ENCODE assay signal across 13 cellular contexts in genomic region chr6:52534966-52535390, GRCh38. TPM values are rescaled to one million over a fixed set of nuclear protein-coding genes. Genes with fewer than 3 reads are reported as not detected.
DNase-seq lines count a peak whose midpoint lies in the region; ATAC-seq, FAIRE-seq and TF ChIP-seq lines count a peak whose summit lies in the region.
"Had no signal": no experiment of that assay in that cellular context is flagged by ENCODE, and none has a peak within 500 bp of the region (broad histone marks: within the 10 kb centered on the region; RNA-seq: fewer than 3 reads in every experiment).

No MANE protein-coding gene starts in this region.

- H3K27me3 Mint-ChIP-seq in CD4-positive, alpha-beta T cell, result no peaks in the 10 kb centered on the region

- H3K27ac Mint-ChIP-seq in CD4-positive, alpha-beta T cell, result no peak overlapping the region

- TF ChIP-seq POLR2A in GM12878 (IDR thresholded peaks at IDR 0.05; ENCODE audit: low read depth, low read length), result no peak

- H3K36me3 Mint-ChIP-seq in CD4-positive, alpha-beta T cell (ENCODE audit: low read depth), result peaks cover 18% of the 10 kb centered on the region

- no peaks in the 10 kb centered on the region for H3K9me3 Mint-ChIP-seq in CD4-positive, alpha-beta T cell
- H3K9me3 Mint-ChIP-seq: CD14-positive monocyte had no signal

- in situ Hi-C loops in GM12878 (cut with MboI), result no loop called here

- peak overlapping the region; percentile 39 for H3K4me3 ChIP-seq in KMS-11 (IDR thresholded peaks at IDR 0.05; ENCODE audit: insufficient read depth, low read depth, low read length)
- no peak overlapping the region for H3K4me3 ChIP-seq in GM12878
- H3K4me3 ChIP-seq: lung had no signal

- TF ChIP-seq RAD21 in GM12878 (IDR thresholded peaks at IDR 0.05; ENCODE audit: insufficient read depth, low read depth, low read length), result no peak

- no TSS peak for BruUV-seq in GM12878 (replicated peaks; lab: Mats Ljungman, UMichigan)

- peak overlapping the region; percentile 90 for H3K4me2 ChIP-seq in KMS-11
- peak overlapping the region; percentile 95 for H3K4me2 ChIP-seq in GM12878 (ENCODE audit: control insufficient read depth, insufficient read depth)

- peak overlapping the region; percentile 43; the same call in 1 of the 2 replicates for H3K9ac ChIP-seq in KMS-11
- no peak overlapping the region for H3K9ac ChIP-seq in GM12878 (ENCODE audit: control insufficient read depth, insufficient read depth, low read length)

- H3K27me3 ChIP-seq in CD4-positive, alpha-beta T cell (ENCODE audit: control insufficient read depth, insufficient read depth, low read length), result no peaks in the 10 kb centered on the region
- H3K27me3 ChIP-seq in KMS-11 (ENCODE audit: insufficient read depth, low read depth), result no peaks in the 10 kb centered on the region
- no peaks in the 10 kb centered on the region for H3K27me3 ChIP-seq in GM12878 (replicated peaks in 1 of 2; ENCODE audit: control insufficient read depth in 2 of 2, insufficient read depth in 2 of 2, low read length in 1 of 2)

- intact Hi-C loops in CD4-positive, alpha-beta T cell (cut with DNase I, micrococcal nuclease), result no loop called here
- intact Hi-C loops in GM12878 (cut with micrococcal nuclease; ENCODE audit: unreplicated experiment) (no loop called here), head of caudate nucleus (cut with DNase I) (no loop called here)

- H3K27ac ChIP-seq in CD4-positive, alpha-beta T cell (ENCODE audit: low read depth, low read length), result no peak overlapping the region
- peak overlapping the region; percentile 94 for H3K27ac ChIP-seq in KMS-11
- H3K27ac ChIP-seq in GM12878 (ENCODE audit: control insufficient read depth, insufficient read depth), result peak overlapping the region; percentile 85; the same call in 1 of the 2 replicates
- H3K27ac ChIP-seq: HL-60 had no signal

- TF ChIP-seq CTCF in CD4-positive, alpha-beta T cell (IDR thresholded peaks at IDR 0.05), result no peak
- TF ChIP-seq CTCF in KMS-11 (conservative IDR thresholded peaks at IDR 0.05; ENCODE audit: low read depth, low read length) (no peak), GM12878 (IDR thresholded peaks at IDR 0.05 in 2 of 3, conservative IDR thresholded peaks at IDR 0.05 in 1 of 3; ENCODE audit: control insufficient read depth in 2 of 3, extremely low read depth in 1 of 3, insufficient read depth in 1 of 3, low read depth in 3 of 3, low read length in 3 of 3) (no peak)

- RAD21 ChIA-PET in GM12878 (lab: Charles Lee; ENCODE audit: unreplicated experiment), result interaction anchor here (0.7 to 3.6 kb wide), 9 partner anchors 17 to 250 kb away, joined by 3 to 22 read pairs (median 6); partner anchors contain the start of genes MCM3 and TRAM2

- POLR2A ChIA-PET in CD4-positive, alpha-beta T cell (lab: Charles Lee), result no interaction called here
- POLR2A ChIA-PET in GM12878 (lab: Charles Lee), result interaction anchor here (0.6 to 1.8 kb wide), 5 partner anchors 12 to 116 kb away, joined by 3 to 5 read pairs (median 4); partner anchors contain the start of gene EFHC1
- POLR2A ChIA-PET in HEK293T (lab: Yijun Ruan, JAX), result no interaction called here

- no peak overlapping the region for H3K4me3 Mint-ChIP-seq in CD4-positive, alpha-beta T cell
- H3K4me3 Mint-ChIP-seq: CD14-positive monocyte had no signal

- H3K4me1 ChIP-seq in KMS-11 (ENCODE audit: low read depth, poor library complexity, severe bottlenecking), result peaks cover 100% of the 10 kb centered on the region
- H3K4me1 ChIP-seq in GM12878 (ENCODE audit: control insufficient read depth, insufficient read depth, low read length), result peaks cover 42% of the 10 kb centered on the region

- no peaks in the 10 kb centered on the region for H3K9me3 ChIP-seq in CD4-positive, alpha-beta T cell (ENCODE audit: control insufficient read depth, low read length)
- H3K9me3 ChIP-seq in GM12878 (replicated peaks; ENCODE audit: control insufficient read depth, insufficient read depth, low read length), result no peaks in the 10 kb centered on the region

- 3% methylated on average over 3 of the region's 3 CpGs for WGBS in GM12878 (ENCODE audit: insufficient coverage, insufficient replicate concordance, low lambda C conversion rate, missing lambda C conversion rate)

- H3K79me2 ChIP-seq in KMS-11 (ENCODE audit: insufficient read depth, low read depth) (peaks cover 77% of the 10 kb centered on the region), GM12878 (ENCODE audit: control insufficient read depth, insufficient read depth, low read length) (peaks cover 7% of the 10 kb centered on the region)

- DNase-seq in CD4-positive, alpha-beta T cell, result no peak
- DNase-seq in GM12878 (ENCODE audit: low read depth, low spot score) (peak; percentile 33), HEK293T (ENCODE audit: extremely low spot score) (no peak), activated gamma-delta T cell (lab: John Stamatoyannopoulos, UW) (no peak), head of caudate nucleus (no peak), NCI-H446 treated with DMSO at 0.1 percent for 48 hours (lab: John Stamatoyannopoulos, UW) (no peak)
- DNase-seq: H7, NCI-H2029 treated with DMSO at 0.1 percent for 48 hours had no signal

- FAIRE-seq in GM12878 (lab: Jason Lieb, UNC), result peak; percentile 13

- H4K20me1 ChIP-seq in KMS-11 (ENCODE audit: insufficient read depth) (no peaks in the 10 kb centered on the region), GM12878 (ENCODE audit: control insufficient read depth, insufficient read depth) (no peaks in the 10 kb centered on the region; the same call in 1 of the 2 replicates)

- CTCF ChIA-PET in CD4-positive, alpha-beta T cell (lab: Charles Lee), result no interaction called here
- CTCF ChIA-PET in GM12878 (lab: Yijun Ruan, JAX), result interaction anchor here (2.7 kb wide), 1 partner anchor 42 kb away, joined by 13 read pairs; the partner anchor contains the start of gene TRAM2
- CTCF ChIA-PET in HEK293T (lab: Yijun Ruan, JAX), result no interaction called here

- no peak overlapping the region for H2AFZ ChIP-seq in KMS-11 (ENCODE audit: low read depth)
- no peak overlapping the region; the same call in 1 of the 2 replicates for H2AFZ ChIP-seq in GM12878 (ENCODE audit: control insufficient read depth, low read depth, low read length)

- H3K36me3 ChIP-seq in KMS-11 (ENCODE audit: insufficient read depth) (no peaks in the 10 kb centered on the region; the same call in 1 of the 2 replicates), GM12878 (ENCODE audit: control insufficient read depth in 2 of 2, insufficient read depth in 2 of 2, low read length in 1 of 2) (peaks cover 0 to 5% of the 10 kb centered on the region in 2 experiments; a peak in 1 of 4 replicates)

- TF ChIP-seq EP300 in GM12878 (IDR thresholded peaks at IDR 0.05; ENCODE audit: borderline replicate concordance in 1 of 2, control insufficient read depth in 1 of 2, low read depth in 2 of 2, low read length in 2 of 2), result no peak

- H3K4me1 Mint-ChIP-seq in CD4-positive, alpha-beta T cell (ENCODE audit: low read depth), result peaks cover 54% of the 10 kb centered on the region

- SMC1A ChIA-PET in GM12878 (lab: Charles Lee; ENCODE audit: uncharacterized antibody, unreplicated experiment), result interaction anchor here (0.6 to 5.5 kb wide), 7 partner anchors 12 to 145 kb away, joined by 3 to 51 read pairs (median 6); no protein-coding TSS in a partner anchor

- peak; percentile 32 for ATAC-seq in CD4-positive, alpha-beta T cell (ENCODE audit: poor library complexity)
- peak; percentile 34 for ATAC-seq in GM19438 (IDR thresholded peaks at IDR 0.05; ENCODE audit: low read depth, unreplicated experiment)
- ATAC-seq in GM12878, result peak; percentile 19

TF ChIP-seq in GM12878, 131 proteins besides CTCF, POLR2A, EP300 and RAD21 (continues in another document):
- peak; percentile 36; the same call in 1 of the 2 replicates for TF ChIP-seq MAX (IDR thresholded peaks at IDR 0.05; ENCODE audit: low read depth, low read length)
- 0 out of 2 replicates have a peak, but pooled peaks have one; percentile 22 for TF ChIP-seq NFIC (IDR thresholded peaks at IDR 0.05; ENCODE audit: low read depth, low read length)
- TF ChIP-seq BHLHE40 (IDR thresholded peaks at IDR 0.05; ENCODE audit: borderline replicate concordance in 1 of 2, low read depth in 2 of 2, low read length in 1 of 2), result 0 out of 4 replicates have a peak, but pooled peaks of 1 of the 2 experiments have one; percentile 26
- no peak for TF ChIP-seq PAX8 (IDR thresholded peaks at IDR 0.05)
- TF ChIP-seq RUNX3 (IDR thresholded peaks at IDR 0.05; ENCODE audit: low read length), result peak; percentile 72

TF ChIP-seq in HEK293T, 16 proteins besides CTCF, POLR2A, EP300 and RAD21:
- TF ChIP-seq FOXA1 (IDR thresholded peaks at IDR 0.05) (no peak), SP1 (IDR thresholded peaks at IDR 0.05) (no peak), SUZ12 (IDR thresholded peaks at IDR 0.05) (no peak), ARNT (IDR thresholded peaks at IDR 0.05) (no peak), L3MBTL2 (conservative IDR thresholded peaks at IDR 0.05) (no peak), TARDBP (IDR thresholded peaks at IDR 0.05) (no peak), NFRKB (IDR thresholded peaks at IDR 0.05) (no peak), ELF4 (IDR thresholded peaks at IDR 0.05) (no peak), FOXK2 (IDR thresholded peaks at IDR 0.05) (no peak), CTBP1 (IDR thresholded peaks at IDR 0.05; ENCODE audit: borderline replicate concordance) (no peak), BHLHE40 (IDR thresholded peaks at IDR 0.05; ENCODE audit: borderline replicate concordance) (no peak)

RNA-seq across cellular contexts. Expression of gene TRAM2, which starts 41.9 kb away (rescaled TPM):
- total RNA-seq in CD4-positive, alpha-beta T cell, result 1 to 10 TPM; 7.1 to 7.6 TPM
- 9.5 and 10.9 TPM in 2 replicates for total RNA-seq in GM12878 (2013; cell fraction: nucleolus; rRNA removed)
- 10.9 and 11.0 TPM in 2 replicates for total RNA-seq in GM12878 (2014; rRNA removed)
- total RNA-seq in GM12878 (2014; rRNA removed; fragmentation: Illumina TruSeq; extraction: Trizol), result 7.9 and 8.2 TPM in 2 replicates
- total RNA-seq in GM12878 (2021), result 12.5 and 13.2 TPM in 2 replicates
- polyA plus RNA-seq in GM12878 (2011; ENCODE audit: low read depth), result 4.4 TPM
- 4.8 and 6.8 TPM in 2 replicates for polyA plus RNA-seq in GM12878 (2011; rRNA removed)
- 6.9 and 7.2 TPM in 2 replicates for polyA plus RNA-seq in GM12878 (2011; cell fraction: cytosol; rRNA removed)
- polyA plus RNA-seq in GM12878 (2011; cell fraction: nucleus; rRNA removed), result 12.2 and 13.7 TPM in 2 replicates
- 5.6 and 6.1 TPM in 2 replicates for polyA plus RNA-seq in GM12878 (2012)
- 12.4 and 13.9 TPM in 2 replicates for polyA plus RNA-seq in GM12878 (2014; fragmentation: Illumina TruSeq; extraction: Trizol)
- 1 to 10 TPM; 2.5 TPM for polyA plus RNA-seq in GM12878 (2014; fragmentation: Nextera tagmentation; extraction: Ambion mirVana)
- 10.5 and 11.1 TPM in 2 replicates for polyA plus RNA-seq in GM12878 (2014; rRNA removed)
- polyA plus RNA-seq in GM12878 (2016; fragmentation: Nextera tagmentation; extraction: Ambion mirVana), result 10 to 100 TPM; 13.9 to 15.0 TPM
- polyA minus RNA-seq in GM12878 (2011; rRNA and poly(A)+ RNA removed), result 5.0 and 5.9 TPM in 2 replicates
- polyA minus RNA-seq in GM12878 (2011; cell fraction: cytosol; rRNA and poly(A)+ RNA removed), result 1.9 and 3.6 TPM in 2 replicates
- polyA minus RNA-seq in GM12878 (2011; cell fraction: nucleus; rRNA and poly(A)+ RNA removed), result 3.1 and 5.9 TPM in 2 replicates
